18 cellular contexts compared by ENCODE assay signal in genomic region chr17:27247958-27248342, GRCh38. TPM values are rescaled to one million over a fixed set of nuclear protein-coding genes. Genes with fewer than 3 reads are reported as not detected.
A peak's percentile ranks its signal among the peaks of the same experiment; 100 is the strongest.
DNase-seq lines count a peak whose midpoint lies in the region; ATAC-seq and TF ChIP-seq lines count a peak whose summit lies in the region.
"Had no signal": no experiment of that assay in that cellular context is flagged by ENCODE, and none has a peak within 500 bp of the region (broad histone marks: within the 10 kb centered on the region; RNA-seq: fewer than 3 reads in every experiment).

No MANE protein-coding gene starts in this region.

- ATAC-seq in gastroesophageal sphincter (no peak), GM21381 (IDR thresholded peaks at IDR 0.05; ENCODE audit: unreplicated experiment) (no peak)

- intact Hi-C loops in stomach (cut with DNase I; ENCODE audit: low total_unique reads) = loop anchor here (10.0 kb wide), 1 partner anchor 47 kb away; the partner anchor contains the start of gene WSB1

- no peaks in the 10 kb centered on the region for H3K9me3 ChIP-seq in SJSA1 (replicated peaks)
- H3K9me3 ChIP-seq in gastroesophageal sphincter = no peaks in the 10 kb centered on the region
- H3K9me3 ChIP-seq in stomach = no peaks in the 10 kb centered on the region

- no peak overlapping the region for H2AFZ ChIP-seq in ACC112 (ENCODE audit: low read length, unreplicated experiment)

- TF ChIP-seq POLR2A in gastroesophageal sphincter (IDR thresholded peaks at IDR 0.05) (no peak), stomach (IDR thresholded peaks at IDR 0.05) (no peak)

- TF ChIP-seq EP300 in gastroesophageal sphincter (IDR thresholded peaks at IDR 0.05) (no peak), stomach (IDR thresholded peaks at IDR 0.05) (no peak)

- DNase-seq in SJSA1 (ENCODE audit: low read depth in 1 of 2, low spot score in 2 of 2) = no peak
- no peak for DNase-seq in stomach
- DNase-seq in AML-193 (lab: John Stamatoyannopoulos, UW) = no peak
- no peak for DNase-seq in NCI-H1092 treated with DMSO at 0.1 percent for 48 hours (lab: John Stamatoyannopoulos, UW)
- no peak for DNase-seq in hippocampal formation (lab: John Stamatoyannopoulos, UW)
- DNase-seq: activated B cell treated with CpG ODN at 0.5 μM for 24 hours; activated CD4-positive, alpha-beta memory T cell treated with anti-CD3 and anti-CD28 coated beads for 36 hours; activated gamma-delta T cell; CD4-positive, alpha-beta memory T cell; GDM1; NCI-H446 treated with DMSO at 0.1 percent for 48 hours; stimulated activated CD4-positive, alpha-beta T cell treated with anti-CD3 and anti-CD28 coated beads, Interleukin-4, amount 100 ng/mL, for 1 hour had no signal

- no peaks in the 10 kb centered on the region for H3K36me3 ChIP-seq in ACC112 (ENCODE audit: insufficient read depth, low read length)
- no peaks in the 10 kb centered on the region for H3K36me3 ChIP-seq in SJSA1
- no peaks in the 10 kb centered on the region for H3K36me3 ChIP-seq in gastroesophageal sphincter
- no peaks in the 10 kb centered on the region for H3K36me3 ChIP-seq in stomach

- TF ChIP-seq CTCF in gastroesophageal sphincter (IDR thresholded peaks at IDR 0.05) (no peak), stomach (IDR thresholded peaks at IDR 0.05) (no peak)

- 91% methylated on average over 3 of the region's 3 CpGs for WGBS in gastroesophageal sphincter (ENCODE audit: low coverage in 1 of 2), 2 donors
- 93 to 98% (median 96%) methylated on average over 3 of the region's 3 CpGs for WGBS in stomach, 5 donors

- H3K79me2 ChIP-seq in ACC112 (ENCODE audit: control insufficient read depth, insufficient read depth, low read length, unreplicated experiment) = no peaks in the 10 kb centered on the region

- H3K27ac ChIP-seq in ACC112 (ENCODE audit: low read depth, low read length) (peak overlapping the region; percentile 91), SJSA1 (0 out of 2 replicates have a peak overlapping the region, but pooled peaks have one; percentile 27), gastroesophageal sphincter (peak overlapping the region; percentile 44 to 89 (median 78)), stomach (peak overlapping the region in 3 of 5 donors; percentile 50 to 69 (median 60))
- H3K27ac ChIP-seq: KMS-11 had no signal

- H3K4me3 ChIP-seq in ACC112 (ENCODE audit: low read depth, low read length) (no peak overlapping the region), SJSA1 (no peak overlapping the region), gastroesophageal sphincter (no peak overlapping the region), stomach (no peak overlapping the region)
- H3K4me3 ChIP-seq: dorsolateral prefrontal cortex, smooth muscle cell had no signal

- H3K4me1 ChIP-seq in ACC112 (ENCODE audit: control insufficient read depth, insufficient read depth, low read length, unreplicated experiment) (peaks cover 36% of the 10 kb centered on the region), SJSA1 (replicated peaks) (peaks cover 10% of the 10 kb centered on the region), gastroesophageal sphincter (peaks cover 30 to 52% (median 31%) of the 10 kb centered on the region in 3 donors), stomach (peaks cover 25 to 44% (median 36%) of the 10 kb centered on the region in 4 donors)

- H3K27me3 ChIP-seq in ACC112 (ENCODE audit: insufficient read depth, low read length) (no peaks in the 10 kb centered on the region), SJSA1 (replicated peaks) (no peaks in the 10 kb centered on the region), gastroesophageal sphincter (no peaks in the 10 kb centered on the region), stomach (no peaks in the 10 kb centered on the region)
- H3K27me3 ChIP-seq: dorsolateral prefrontal cortex had no signal

RNA-seq across cellular contexts. Expression of gene WSB1, which starts 46.0 kb away (rescaled TPM):
- total RNA-seq in SJSA1 (2014; rRNA removed; shearing (Covaris generic)) = 55.3 and 59.7 TPM in 2 replicates
- total RNA-seq in gastroesophageal sphincter (100 to 1,000 TPM in 2 of 4 donors, 10 to 100 TPM in 2; 74.2 to 200 (median 133) TPM), stomach (100 to 1,000 TPM in 4 of 5 donors, 10 to 100 TPM in 1; 88.3 to 531 (median 194) TPM)
- 10 to 100 TPM; 15.7 to 62.5 (median 34.1) TPM for polyA plus RNA-seq in stomach

Comparison
In these comparisons a context has a peak if more than half of its experiments do, and no peak if none do; other contexts are left out.
1. H3K27ac ChIP-seq: peak in every context shown above with its lines; median percentile 91 in ACC112; 78 in gastroesophageal sphincter; 60 in stomach; 27 in SJSA1.